ENCODE assay signal across 19 cellular contexts in the genomic region with DNA sequence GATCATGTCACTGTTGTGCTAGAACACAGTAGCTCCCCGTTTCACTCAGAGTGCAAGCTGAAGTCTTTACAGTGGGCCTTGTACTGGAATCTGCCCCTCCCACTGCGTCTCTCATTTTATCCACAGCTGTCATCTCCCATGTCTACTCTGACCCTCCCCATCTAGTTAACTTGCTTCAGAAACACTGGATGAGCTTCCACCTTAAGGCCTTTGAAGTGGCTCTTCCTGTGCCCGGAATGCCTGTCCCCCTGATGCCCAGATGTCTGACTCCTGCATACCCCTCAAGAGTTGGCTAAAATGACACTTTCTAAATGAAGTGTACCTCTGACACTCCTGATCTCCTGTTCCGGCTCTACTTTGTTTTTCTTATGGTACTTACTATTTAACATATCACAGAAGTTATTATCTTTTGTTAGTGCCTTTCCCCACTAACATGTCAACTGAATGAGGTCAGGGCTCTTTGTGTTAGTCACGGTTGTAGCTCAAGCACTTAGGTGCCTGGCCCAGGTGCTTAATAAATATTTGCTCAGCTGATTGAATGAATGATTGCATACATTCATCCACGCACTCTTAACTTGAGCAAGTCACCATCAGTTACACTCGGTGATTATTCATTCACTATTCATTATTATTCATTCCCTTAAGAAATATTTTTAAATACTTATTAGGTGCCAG. TPM values are rescaled to one million over a fixed set of nuclear protein-coding genes. Genes with fewer than 3 reads are reported as not detected.
A peak's percentile ranks its signal among the peaks of the same experiment; 100 is the strongest.
DNase-seq lines count a peak whose midpoint lies in the region; ATAC-seq and TF ChIP-seq lines count a peak whose summit lies in the region.
"Had no signal": no experiment of that assay in that cellular context is flagged by ENCODE, and none has a peak within 500 bp of the region (broad histone marks: within the 10 kb centered on the region; RNA-seq: fewer than 3 reads in every experiment).

No MANE protein-coding gene starts in this region.

- H3K9ac ChIP-seq in PC-3 (ENCODE audit: low read length), result no peak overlapping the region

- H3K4me1 Mint-ChIP-seq in Caco-2 (ENCODE audit: low read depth, unreplicated experiment), result peaks cover 18% of the 10 kb centered on the region
- H3K4me1 Mint-ChIP-seq: activated CD4-positive, alpha-beta T cell treated with anti-CD3 and anti-CD28 coated beads for 36 hours; activated CD8-positive, alpha-beta memory T cell treated with anti-CD3 and anti-CD28 coated beads, Interleukin-2, amount 10 ng/mL, durations not matched to agents 7 days and 5 days; activated naive CD8-positive, alpha-beta T cell treated with anti-CD3 and anti-CD28 coated beads, Interleukin-2, amount 50 U/mL, for 24 hours had no signal

- peaks cover 5% of the 10 kb centered on the region; the same call in 1 of the 2 replicates for H4K20me1 ChIP-seq in PC-3 (ENCODE audit: low read length)

- TF ChIP-seq EP300 in ovary (IDR thresholded peaks at IDR 0.05), result no peak

- H3K4me3 Mint-ChIP-seq in Caco-2 (ENCODE audit: unreplicated experiment), result no peak overlapping the region
- H3K4me3 Mint-ChIP-seq: activated CD4-positive, alpha-beta T cell treated with anti-CD3 and anti-CD28 coated beads for 36 hours; activated CD8-positive, alpha-beta memory T cell treated with anti-CD3 and anti-CD28 coated beads, Interleukin-2, amount 10 ng/mL, durations not matched to agents 7 days and 5 days; activated naive CD8-positive, alpha-beta T cell treated with anti-CD3 and anti-CD28 coated beads, Interleukin-2, amount 50 U/mL, for 24 hours; CD4-positive, CD25-positive, alpha-beta regulatory T cell; HFFc6 had no signal

- POLR2A ChIA-PET in Caco-2 (lab: Charles Lee), result no interaction called here
- POLR2A ChIA-PET in HEK293 (lab: Yijun Ruan, JAX), result interaction anchor here (1.4 kb wide), 1 partner anchor 10 kb away, joined by 4 read pairs; no protein-coding TSS in a partner anchor
- POLR2A ChIA-PET in PC-3 (lab: Charles Lee; ENCODE audit: unreplicated experiment), result no interaction called here

- H3K9me3 Mint-ChIP-seq in Caco-2 (ENCODE audit: unreplicated experiment), result no peaks in the 10 kb centered on the region
- H3K9me3 Mint-ChIP-seq: activated naive CD8-positive, alpha-beta T cell treated with anti-CD3 and anti-CD28 coated beads, Interleukin-2, amount 50 U/mL, for 24 hours; CD4-positive, CD25-positive, alpha-beta regulatory T cell; HFFc6 had no signal

- CTCF ChIA-PET in Caco-2 (lab: Charles Lee), result interaction anchor here (0.7 kb wide), 1 partner anchor 13 kb away, joined by 4 read pairs; a partner anchor contains a TSS
- CTCF ChIA-PET in HEK293 (lab: Yijun Ruan, JAX), result interaction anchor here (0.6 to 1.8 kb wide), 2 partner anchors 13 to 1368 kb away, joined by 3 to 5 read pairs; a partner anchor contains a TSS
- CTCF ChIA-PET in PC-3 (lab: Charles Lee), result no interaction called here

- no peak overlapping the region for H3K4me2 ChIP-seq in PC-3 (ENCODE audit: low read length)

- H3K27me3 Mint-ChIP-seq in Caco-2 (ENCODE audit: insufficient read depth, unreplicated experiment), result no peaks in the 10 kb centered on the region
- H3K27me3 Mint-ChIP-seq: activated CD4-positive, alpha-beta T cell treated with anti-CD3 and anti-CD28 coated beads for 36 hours; activated CD8-positive, alpha-beta memory T cell treated with anti-CD3 and anti-CD28 coated beads, Interleukin-2, amount 10 ng/mL, durations not matched to agents 7 days and 5 days; activated naive CD8-positive, alpha-beta T cell treated with anti-CD3 and anti-CD28 coated beads, Interleukin-2, amount 50 U/mL, for 24 hours; CD4-positive, CD25-positive, alpha-beta regulatory T cell had no signal

- DNase-seq in Caco-2 (no peak), PC-3 (peak; percentile 66), lower lobe of right lung (no peak), lower leg skin (ENCODE audit: low spot score in 2 of 2) (no peak), ovary (no peak), HUDEP-2 (lab: John Stamatoyannopoulos, UW; ENCODE audit: unreplicated experiment in 76 of 76) (no peak)
- DNase-seq: activated CD4-positive, alpha-beta T cell treated with anti-CD3 and anti-CD28 coated beads for 36 hours; activated CD8-positive, alpha-beta memory T cell treated with anti-CD3 and anti-CD28 coated beads, Interleukin-2, amount 10 ng/mL, durations not matched to agents 7 days and 5 days; activated naive CD8-positive, alpha-beta T cell treated with anti-CD3 and anti-CD28 coated beads, Interleukin-2, amount 50 U/mL, for 24 hours; CD4-positive, CD25-positive, alpha-beta regulatory T cell; dermis blood vessel endothelial cell; foreskin melanocyte; HFFc6; KBM-7; left cardiac atrium; NCI-H2171; stimulated activated CD4-positive, alpha-beta T cell treated with anti-CD3 and anti-CD28 coated beads, Interleukin-12 subunit alpha, Interleukin-12 subunit beta, amount 100 ng/mL, for 4 hours had no signal

- H3K27ac Mint-ChIP-seq in Caco-2 (ENCODE audit: unreplicated experiment), result peak overlapping the region; percentile 60
- H3K27ac Mint-ChIP-seq: activated CD4-positive, alpha-beta T cell treated with anti-CD3 and anti-CD28 coated beads for 36 hours; activated CD8-positive, alpha-beta memory T cell treated with anti-CD3 and anti-CD28 coated beads, Interleukin-2, amount 10 ng/mL, durations not matched to agents 7 days and 5 days; activated naive CD8-positive, alpha-beta T cell treated with anti-CD3 and anti-CD28 coated beads, Interleukin-2, amount 50 U/mL, for 24 hours; CD4-positive, CD25-positive, alpha-beta regulatory T cell; HFFc6 had no signal

- H3K9me3 ChIP-seq in Caco-2, result no peaks in the 10 kb centered on the region
- no peaks in the 10 kb centered on the region for H3K9me3 ChIP-seq in HEK293 (ENCODE audit: control insufficient read depth, insufficient read depth, low read depth, low read length)
- H3K9me3 ChIP-seq in PC-3 (ENCODE audit: low read length), result no peaks in the 10 kb centered on the region
- no peaks in the 10 kb centered on the region for H3K9me3 ChIP-seq in lower lobe of right lung
- no peaks in the 10 kb centered on the region for H3K9me3 ChIP-seq in ovary

- BruUV-seq in Caco-2 (replicated peaks; lab: Mats Ljungman, UMichigan) (no TSS peak), PC-3 (replicated peaks; lab: Mats Ljungman, UMichigan) (no TSS peak)

- 87 to 93% methylated on average over 7 of the region's 7 CpGs for WGBS in lower leg skin, 2 donors
- 80 to 86% (median 80%) methylated on average over 7 of the region's 7 CpGs for WGBS in ovary, 3 donors

- H3K9me2 ChIP-seq in PC-3 (replicated peaks; ENCODE audit: low read length), result no peaks in the 10 kb centered on the region

- H3K27me3 ChIP-seq in Caco-2 (replicated peaks; ENCODE audit: control insufficient read depth, insufficient read depth, low read length), result no peaks in the 10 kb centered on the region
- H3K27me3 ChIP-seq in PC-3 (ENCODE audit: low read length), result no peaks in the 10 kb centered on the region
- no peaks in the 10 kb centered on the region for H3K27me3 ChIP-seq in lower lobe of right lung (ENCODE audit: low read depth)
- H3K27me3 ChIP-seq in ovary, result no peaks in the 10 kb centered on the region

- ATAC-seq in PC-3, result no peak
- peak; percentile 80 to 94 for ATAC-seq in lower lobe of right lung
- ATAC-seq in HG03025 (IDR thresholded peaks at IDR 0.05; ENCODE audit: low FRiP score, unreplicated experiment), result no peak
- ATAC-seq: activated CD4-positive, alpha-beta T cell treated with anti-CD3 and anti-CD28 coated beads for 36 hours; activated CD8-positive, alpha-beta memory T cell treated with anti-CD3 and anti-CD28 coated beads, Interleukin-2, amount 10 ng/mL, durations not matched to agents 7 days and 5 days; activated naive CD8-positive, alpha-beta T cell treated with anti-CD3 and anti-CD28 coated beads, Interleukin-2, amount 50 U/mL, for 24 hours; left cardiac atrium had no signal

- H3K79me2 ChIP-seq in PC-3 (ENCODE audit: low read length), result peaks cover 38% of the 10 kb centered on the region

- TF ChIP-seq CTCF in Caco-2 (IDR thresholded peaks at IDR 0.05; ENCODE audit: insufficient read depth in 1 of 2, low read depth in 1 of 2, low read length in 1 of 2, severe bottlenecking in 1 of 2, unreplicated experiment in 1 of 2), result no peak
- no peak for TF ChIP-seq CTCF in HEK293 (tag by site-specific recombination; IDR thresholded peaks at IDR 0.05)
- no peak for TF ChIP-seq CTCF in PC-3 (conservative IDR thresholded peaks at IDR 0.05; ENCODE audit: low read depth, low read length)
- TF ChIP-seq CTCF in lower lobe of right lung (IDR thresholded peaks at IDR 0.05), result no peak
- no peak for TF ChIP-seq CTCF in lower leg skin (IDR thresholded peaks at IDR 0.05)
- TF ChIP-seq CTCF in ovary (IDR thresholded peaks at IDR 0.05), result no peak

- H3K4me3 ChIP-seq in Caco-2 (ENCODE audit: low read depth, low read length), result no peak overlapping the region
- H3K4me3 ChIP-seq in HEK293 (ENCODE audit: low read depth, low read length), result no peak overlapping the region
- no peak overlapping the region for H3K4me3 ChIP-seq in PC-3 (ENCODE audit: low read length)
- H3K4me3 ChIP-seq in lower lobe of right lung, result no peak overlapping the region
- H3K4me3 ChIP-seq in lower leg skin (ENCODE audit: low read depth, poor library complexity, severe bottlenecking), result no peak overlapping the region
- no peak overlapping the region for H3K4me3 ChIP-seq in ovary

- no peak overlapping the region for H2AFZ ChIP-seq in PC-3 (ENCODE audit: low read length)

- intact Hi-C loops in Caco-2 (cut with micrococcal nuclease; ENCODE audit: unreplicated experiment) (no loop called here), PC-3 (cut with micrococcal nuclease) (no loop called here), lower lobe of right lung (cut with DNase I) (no loop called here), lower leg skin (cut with DNase I; ENCODE audit: low total_unique reads) (no loop called here), ovary (cut with DNase I) (no loop called here)

- no peaks in the 10 kb centered on the region for H3F3A ChIP-seq in PC-3 (ENCODE audit: low read length, unreplicated experiment)

- H3K27ac ChIP-seq in HEK293 (ENCODE audit: extremely low read depth, low read depth, low read length), result no peak overlapping the region
- H3K27ac ChIP-seq in PC-3 (ENCODE audit: low read length), result no peak overlapping the region
- H3K27ac ChIP-seq in lower lobe of right lung, result peak overlapping the region; percentile 18
- no peak overlapping the region for H3K27ac ChIP-seq in ovary

- H3K4me1 ChIP-seq in Caco-2 (no peaks in the 10 kb centered on the region), HEK293 (ENCODE audit: control insufficient read depth, insufficient read depth, low read length) (peaks cover 5% of the 10 kb centered on the region; the same call in 1 of the 2 replicates), PC-3 (ENCODE audit: insufficient read depth, low read length) (peaks cover 13% of the 10 kb centered on the region), lower lobe of right lung (no peaks in the 10 kb centered on the region), ovary (ENCODE audit: insufficient read depth) (no peaks in the 10 kb centered on the region)

- TF ChIP-seq POLR2A in lower leg skin (IDR thresholded peaks at IDR 0.05), result no peak
- no peak for TF ChIP-seq POLR2A in ovary (IDR thresholded peaks at IDR 0.05)

- H3K36me3 Mint-ChIP-seq in Caco-2 (ENCODE audit: insufficient read depth, unreplicated experiment), result peaks cover 6% of the 10 kb centered on the region

- H3K36me3 ChIP-seq in Caco-2 (ENCODE audit: control insufficient read depth, insufficient read depth, low read length) (no peaks in the 10 kb centered on the region), HEK293 (ENCODE audit: control insufficient read depth in 2 of 2, insufficient read depth in 1 of 2, low read length in 2 of 2) (peaks cover 60 to 63% of the 10 kb centered on the region in 2 experiments), PC-3 (ENCODE audit: low read depth, low read length) (peaks cover 44% of the 10 kb centered on the region), lower lobe of right lung (peaks cover 54% of the 10 kb centered on the region), ovary (no peaks in the 10 kb centered on the region)

RNA-seq across cellular contexts. Expression of a gene that starts 13.3 kb away (rescaled TPM):
- total RNA-seq in Caco-2 (2022) (8.6 and 9.8 TPM in 2 replicates), PC-3 (2014; rRNA removed) (29.4 and 30.6 TPM in 2 replicates), lower lobe of right lung (18.4 TPM), lower leg skin (10 to 100 TPM; 16.6 to 23.4 (median 21.9) TPM), ovary (10 to 100 TPM in 5 of 7 donors, 1 to 10 TPM in 2; 9.0 to 14.1 (median 12.3) TPM)
- 10 to 100 TPM; 13.1 to 19.2 TPM for polyA plus RNA-seq in ovary

RNA-seq across cellular contexts. Expression of a gene that starts 13.6 kb away (rescaled TPM):
- total RNA-seq in Caco-2 (2022) (55.8 and 57.6 TPM in 2 replicates), PC-3 (2014; rRNA removed) (17.0 and 20.2 TPM in 2 replicates), lower lobe of right lung (17.0 TPM), lower leg skin (10 to 100 TPM in 3 of 4 donors, 1 to 10 TPM in 1; 6.6 to 34.7 (median 24.7) TPM), ovary (10 to 100 TPM in 4 of 7 donors, 1 to 10 TPM in 3; 6.4 to 16.5 (median 10.8) TPM)
- polyA plus RNA-seq in ovary, result 10 to 100 TPM in 1 of 2 donors, 1 to 10 TPM in 1; 4.2 to 15.5 TPM

RNA-seq across cellular contexts. Expression of a gene that starts 47.8 kb away (rescaled TPM):
- 38.8 and 44.2 TPM in 2 replicates for total RNA-seq in Caco-2 (2022)
- 7.5 and 12.4 TPM in 2 replicates for total RNA-seq in PC-3 (2014; rRNA removed)
- 54.6 TPM for total RNA-seq in lower lobe of right lung
- total RNA-seq in lower leg skin, result 100 to 1,000 TPM in 1 of 4 donors, 10 to 100 TPM in 3; 63.1 to 106 (median 94.1) TPM
- total RNA-seq in ovary, result 10 to 100 TPM in 4 of 7 donors, 1 to 10 TPM in 3; 7.0 to 18.0 (median 10.8) TPM
- 1 to 10 TPM; 8.4 to 8.6 TPM for polyA plus RNA-seq in ovary

Comparison
In these comparisons a context has a peak if more than half of its experiments do, and no peak if none do; other contexts are left out.
1. ATAC-seq: peak in lower lobe of right lung (2 of 2); none in PC-3 (single experiment) and HG03025 (single experiment).